1 cellular context compared by ENCODE assay signal in the genomic region with DNA sequence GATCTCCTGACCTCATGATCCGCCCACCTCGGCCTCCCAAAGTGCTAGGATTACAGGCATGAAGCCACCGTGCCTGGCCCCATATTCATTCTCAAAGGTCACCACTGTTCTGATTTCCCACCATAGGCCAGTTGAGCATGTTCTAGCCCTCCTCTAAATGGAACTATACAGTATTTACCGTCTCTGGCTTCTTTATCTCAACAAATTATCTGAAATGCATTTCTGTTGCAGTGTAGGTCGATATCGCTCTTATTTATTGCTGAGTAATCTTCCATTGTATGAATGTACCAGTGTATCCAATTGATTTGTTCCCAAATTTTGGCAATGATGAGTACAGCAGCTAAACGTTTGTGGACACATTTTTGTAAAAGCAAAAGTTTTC.
A peak's percentile ranks its signal among the peaks of the same experiment; 100 is the strongest.
TF ChIP-seq lines count a peak whose summit lies in the region.

No MANE protein-coding gene starts in this region.

TF ChIP-seq in K562, 482 proteins besides CTCF, POLR2A, EP300 and RAD21:
- 0 out of 2 replicates have a peak, but pooled peaks have one; percentile 32 for TF ChIP-seq RHOXF2B (CRISPR knock-in tag; conservative IDR thresholded peaks at IDR 0.05)
- TF ChIP-seq, protein P1, sequence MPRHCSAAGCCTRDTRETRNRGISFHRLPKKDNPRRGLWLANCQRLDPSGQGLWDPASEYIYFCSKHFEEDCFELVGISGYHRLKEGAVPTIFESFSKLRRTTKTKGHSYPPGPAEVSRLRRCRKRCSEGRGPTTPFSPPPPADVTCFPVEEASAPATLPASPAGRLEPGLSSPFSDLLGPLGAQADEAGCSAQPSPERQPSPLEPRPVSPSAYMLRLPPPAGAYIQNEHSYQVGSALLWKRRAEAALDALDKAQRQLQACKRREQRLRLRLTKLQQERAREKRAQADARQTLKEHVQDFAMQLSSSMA (CRISPR knock-in tag; IDR thresholded peaks at IDR 0.05), result peak; percentile 43; the same call in 1 of the 2 replicates
- no peak for TF ChIP-seq ZNF41 (CRISPR knock-in tag; conservative IDR thresholded peaks at IDR 0.05)
- TF ChIP-seq NFE2 (IDR thresholded peaks at IDR 0.05; ENCODE audit: low read depth), result peak; percentile 31; the same call in 1 of the 2 replicates
- peak; percentile 50; the same call in 1 of the 2 replicates for TF ChIP-seq C11orf30 (IDR thresholded peaks at IDR 0.05; ENCODE audit: low read depth)
- TF ChIP-seq, protein P2, sequence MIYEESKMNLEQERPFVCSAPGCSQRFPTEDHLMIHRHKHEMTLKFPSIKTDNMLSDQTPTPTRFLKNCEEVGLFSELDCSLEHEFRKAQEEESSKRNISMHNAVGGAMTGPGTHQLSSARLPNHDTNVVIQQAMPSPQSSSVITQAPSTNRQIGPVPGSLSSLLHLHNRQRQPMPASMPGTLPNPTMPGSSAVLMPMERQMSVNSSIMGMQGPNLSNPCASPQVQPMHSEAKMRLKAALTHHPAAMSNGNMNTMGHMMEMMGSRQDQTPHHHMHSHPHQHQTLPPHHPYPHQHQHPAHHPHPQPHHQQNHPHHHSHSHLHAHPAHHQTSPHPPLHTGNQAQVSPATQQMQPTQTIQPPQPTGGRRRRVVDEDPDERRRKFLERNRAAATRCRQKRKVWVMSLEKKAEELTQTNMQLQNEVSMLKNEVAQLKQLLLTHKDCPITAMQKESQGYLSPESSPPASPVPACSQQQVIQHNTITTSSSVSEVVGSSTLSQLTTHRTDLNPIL (CRISPR knock-in tag; IDR thresholded peaks at IDR 0.05), result no peak
- no peak for TF ChIP-seq ZNF589 (CRISPR knock-in tag; IDR thresholded peaks at IDR 0.05; ENCODE audit: low read depth)
- TF ChIP-seq ELF2 (CRISPR knock-in tag; IDR thresholded peaks at IDR 0.05), result peak; percentile 64
- no peak for TF ChIP-seq MBD2 (IDR thresholded peaks at IDR 0.05; ENCODE audit: borderline replicate concordance, low read depth)
- TF ChIP-seq ZNF316 (IDR thresholded peaks at IDR 0.05), result peak; percentile 76
- TF ChIP-seq, protein P3, sequence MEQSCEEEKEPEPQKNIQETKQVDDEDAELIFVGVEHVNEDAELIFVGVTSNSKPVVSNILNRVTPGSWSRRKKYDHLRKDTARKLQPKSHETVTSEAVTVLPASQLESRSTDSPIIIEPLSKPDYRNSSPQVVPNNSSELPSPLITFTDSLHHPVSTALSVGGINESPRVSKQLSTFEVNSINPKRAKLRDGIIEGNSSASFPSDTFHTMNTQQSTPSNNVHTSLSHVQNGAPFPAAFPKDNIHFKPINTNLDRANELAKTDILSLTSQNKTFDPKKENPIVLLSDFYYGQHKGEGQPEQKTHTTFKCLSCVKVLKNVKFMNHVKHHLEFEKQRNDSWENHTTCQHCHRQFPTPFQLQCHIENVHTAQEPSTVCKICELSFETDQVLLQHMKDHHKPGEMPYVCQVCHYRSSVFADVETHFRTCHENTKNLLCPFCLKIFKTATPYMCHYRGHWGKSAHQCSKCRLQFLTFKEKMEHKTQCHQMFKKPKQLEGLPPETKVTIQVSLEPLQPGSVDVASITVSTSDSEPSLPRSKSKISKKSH (CRISPR knock-in tag; IDR thresholded peaks at IDR 0.05), result 0 out of 2 replicates have a peak, but pooled peaks have one; percentile 16
- TF ChIP-seq, protein P4, sequence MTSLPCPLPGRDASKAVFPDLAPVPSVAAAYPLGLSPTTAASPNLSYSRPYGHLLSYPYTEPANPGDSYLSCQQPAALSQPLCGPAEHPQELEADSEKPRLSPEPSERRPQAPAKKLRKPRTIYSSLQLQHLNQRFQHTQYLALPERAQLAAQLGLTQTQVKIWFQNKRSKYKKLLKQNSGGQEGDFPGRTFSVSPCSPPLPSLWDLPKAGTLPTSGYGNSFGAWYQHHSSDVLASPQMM (CRISPR knock-in tag; IDR thresholded peaks at IDR 0.05), result no peak
- TF ChIP-seq PHB (CRISPR knock-in tag; IDR thresholded peaks at IDR 0.05), result 0 out of 2 replicates have a peak, but pooled peaks have one; percentile 35
- peak; percentile 24 for TF ChIP-seq SUPT5H (IDR thresholded peaks at IDR 0.05)
- no peak for TF ChIP-seq PTBP1 (IDR thresholded peaks at IDR 0.05; ENCODE audit: low read depth, low read length)
- TF ChIP-seq SNIP1 (IDR thresholded peaks at IDR 0.05; ENCODE audit: low read depth), result no peak
- TF ChIP-seq HNRNPH1 (optimal IDR thresholded peaks at IDR 0.05; ENCODE audit: low read depth, low read length), result no peak
- 0 out of 2 replicates have a peak, but pooled peaks have one; percentile 34 for TF ChIP-seq ZNF436 (CRISPR knock-in tag; IDR thresholded peaks at IDR 0.05)
- TF ChIP-seq MAFG (tag; conservative IDR thresholded peaks at IDR 0.05), result peak; percentile 55
- TF ChIP-seq, protein P5, sequence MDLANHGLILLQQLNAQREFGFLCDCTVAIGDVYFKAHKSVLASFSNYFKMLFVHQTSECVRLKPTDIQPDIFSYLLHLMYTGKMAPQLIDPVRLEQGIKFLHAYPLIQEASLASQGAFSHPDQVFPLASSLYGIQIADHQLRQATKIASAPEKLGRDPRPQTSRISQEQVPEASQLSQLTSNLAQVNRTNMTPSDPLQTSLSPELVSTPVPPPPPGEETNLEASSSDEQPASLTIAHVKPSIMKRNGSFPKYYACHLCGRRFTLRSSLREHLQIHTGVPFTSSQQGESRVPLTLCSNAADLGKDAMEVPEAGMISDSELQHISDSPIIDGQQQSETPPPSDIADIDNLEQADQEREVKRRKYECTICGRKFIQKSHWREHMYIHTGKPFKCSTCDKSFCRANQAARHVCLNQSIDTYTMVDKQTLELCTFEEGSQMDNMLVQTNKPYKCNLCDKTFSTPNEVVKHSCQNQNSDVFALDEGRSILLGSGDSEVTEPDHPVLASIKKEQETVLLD (IDR thresholded peaks at IDR 0.05), result no peak
- TF ChIP-seq, protein P6, sequence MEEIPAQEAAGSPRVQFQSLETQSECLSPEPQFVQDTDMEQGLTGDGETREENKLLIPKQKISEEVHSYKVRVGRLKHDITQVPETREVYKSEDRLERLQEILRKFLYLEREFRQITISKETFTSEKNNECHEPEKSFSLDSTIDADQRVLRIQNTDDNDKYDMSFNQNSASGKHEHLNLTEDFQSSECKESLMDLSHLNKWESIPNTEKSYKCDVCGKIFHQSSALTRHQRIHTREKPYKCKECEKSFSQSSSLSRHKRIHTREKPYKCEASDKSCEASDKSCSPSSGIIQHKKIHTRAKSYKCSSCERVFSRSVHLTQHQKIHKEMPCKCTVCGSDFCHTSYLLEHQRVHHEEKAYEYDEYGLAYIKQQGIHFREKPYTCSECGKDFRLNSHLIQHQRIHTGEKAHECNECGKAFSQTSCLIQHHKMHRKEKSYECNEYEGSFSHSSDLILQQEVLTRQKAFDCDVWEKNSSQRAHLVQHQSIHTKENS (CRISPR knock-in tag; IDR thresholded peaks at IDR 0.05), result peak; percentile 65; the same call in 1 of the 2 replicates
- no peak for TF ChIP-seq STAT5B (CRISPR knock-in tag; IDR thresholded peaks at IDR 0.05)
- TF ChIP-seq, protein P7, sequence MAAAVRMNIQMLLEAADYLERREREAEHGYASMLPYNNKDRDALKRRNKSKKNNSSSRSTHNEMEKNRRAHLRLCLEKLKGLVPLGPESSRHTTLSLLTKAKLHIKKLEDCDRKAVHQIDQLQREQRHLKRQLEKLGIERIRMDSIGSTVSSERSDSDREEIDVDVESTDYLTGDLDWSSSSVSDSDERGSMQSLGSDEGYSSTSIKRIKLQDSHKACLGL (CRISPR knock-in tag; IDR thresholded peaks at IDR 0.05; ENCODE audit: borderline replicate concordance, poor library complexity, severe bottlenecking), result no peak
- no peak for TF ChIP-seq U2AF1 (optimal IDR thresholded peaks at IDR 0.05; ENCODE audit: low read depth, low read length)
- TF ChIP-seq GATAD2B (IDR thresholded peaks at IDR 0.05; ENCODE audit: borderline replicate concordance), result no peak
